ENCODE assay signal across 8 cellular contexts in the genomic region with DNA sequence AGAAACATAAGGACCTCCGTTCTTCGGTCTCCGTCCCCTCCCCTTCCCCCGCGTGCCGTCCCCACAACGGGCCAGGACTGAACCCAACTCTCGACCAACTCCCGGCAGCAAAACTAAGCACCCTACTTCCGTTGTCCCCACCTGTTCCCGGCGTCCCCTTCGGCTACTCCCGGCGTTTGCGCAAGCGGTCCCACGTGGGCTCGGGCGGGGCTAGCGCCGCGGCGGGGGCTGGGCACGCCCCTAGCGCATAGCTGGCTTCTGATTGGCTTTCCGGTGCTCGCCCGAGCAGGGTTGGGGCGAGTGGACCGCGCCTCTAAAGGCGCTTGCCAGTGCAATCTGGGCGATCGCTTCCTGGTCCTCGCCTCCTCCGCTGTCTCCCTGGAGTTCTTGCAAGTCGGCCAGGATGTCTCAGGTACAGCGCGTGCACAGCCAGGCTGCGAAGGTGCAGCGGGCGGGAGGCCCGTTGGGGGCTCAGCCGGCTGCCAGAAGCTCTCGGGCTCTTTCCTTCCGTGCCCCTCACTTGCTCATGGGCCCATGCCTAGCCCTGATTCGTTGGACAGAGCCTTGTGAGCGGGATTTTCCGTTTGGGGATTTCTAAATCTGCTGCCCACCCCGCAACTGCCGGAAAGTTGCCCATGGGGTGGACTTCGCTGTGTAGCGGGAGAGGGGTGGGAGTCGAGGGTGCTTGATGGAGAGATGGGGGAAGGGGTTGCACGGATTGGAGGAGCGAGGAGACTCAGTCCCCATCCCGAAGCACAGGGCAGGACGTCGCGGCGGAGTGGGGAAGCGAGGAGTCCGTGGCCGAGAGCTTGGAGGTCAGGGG. TPM values are rescaled to one million over a fixed set of nuclear protein-coding genes. Genes with fewer than 3 reads are reported as not detected.
DNase-seq lines count a peak whose midpoint lies in the region; ATAC-seq, FAIRE-seq and TF ChIP-seq lines count a peak whose summit lies in the region.

Gene C2orf76 (minus strand): TSS at position 186 of the 823 bp plus-strand sequence. CDS start 26,875 bp downstream, outside the sequence.
Gene DBI (plus strand): TSS at position 329 of the 823 bp plus-strand sequence. CDS start 75 bp downstream, at position 404.

- POLR2A ChIA-PET in A549 (lab: Yijun Ruan, JAX): interaction anchor here (0.5 to 1.6 kb wide), 6 partner anchors 10 to 24 kb away, joined by 3 to 6 read pairs (median 4); no protein-coding TSS in a partner anchor

- peak; percentile 91 to 96 for DNase-seq in A549 (ENCODE audit: low read depth in 1 of 2, low spot score in 1 of 2)
- DNase-seq in NCI-H2171 treated with DMSO at 0.1 percent for 48 hours (lab: John Stamatoyannopoulos, UW): peak; percentile 96
- DNase-seq in breast epithelium (ENCODE audit: low spot score in 2 of 2): peak; percentile 95 to 96

- ATAC-seq in A549 (peak; percentile 98 to 99), GM18867 (IDR thresholded peaks at IDR 0.05; ENCODE audit: unreplicated experiment) (peak; percentile 97), HG03103 (IDR thresholded peaks at IDR 0.05; ENCODE audit: low read depth, unreplicated experiment) (peak; percentile 93)

- TF ChIP-seq POLR2A in A549 (IDR thresholded peaks at IDR 0.05; ENCODE audit: low read length): peak; percentile 73
- peak; percentile 73 for TF ChIP-seq POLR2A in breast epithelium (IDR thresholded peaks at IDR 0.05)

- whole genome bisulfite sequencing in A549 (ENCODE audit: missing lambda C conversion rate): 5% methylated on average over 26 of the region's 65 CpGs

- peak within 1 kb of the TSS; percentile 100 for H3K4me2 ChIP-seq in A549

- TF ChIP-seq CTCF in A549 (IDR thresholded peaks at IDR 0.05) (no peak), VCaP (conservative IDR thresholded peaks at IDR 0.05) (no peak), breast epithelium (IDR thresholded peaks at IDR 0.05) (no peak)

- no peaks in the 10 kb centered on the region for H3K9me3 ChIP-seq in A549
- H3K9me3 ChIP-seq in breast epithelium: no peaks in the 10 kb centered on the region
- no peaks in the 10 kb centered on the region for H3K9me3 ChIP-seq in iPS-18c (ENCODE audit: control insufficient read depth, insufficient read depth, low read length)

- TF ChIP-seq EP300 in A549 (IDR thresholded peaks at IDR 0.05): no peak

- H3K27me3 ChIP-seq in breast epithelium: no peaks in the 10 kb centered on the region

- no peak for FAIRE-seq in A549 (lab: Jason Lieb, UNC)

- CTCF ChIA-PET in A549 (lab: Yijun Ruan, JAX): interaction anchor here (1.1 kb wide), 1 partner anchor 41 kb away, joined by 3 read pairs; no protein-coding TSS in a partner anchor

- peak within 1 kb of the TSS; percentile 90 to 95 for H3K27ac ChIP-seq in A549
- peak within 1 kb of the TSS; percentile 95 for H3K27ac ChIP-seq in VCaP
- peak within 1 kb of the TSS; percentile 95 for H3K27ac ChIP-seq in breast epithelium
- peak within 1 kb of the TSS; percentile 70 to 99 (median 90) for H3K27ac ChIP-seq in skin epidermis

- no peak for TF ChIP-seq RAD21 in A549 (conservative IDR thresholded peaks at IDR 0.05 in 1 of 2, IDR thresholded peaks at IDR 0.05 in 1 of 2)

- H3K4me1 ChIP-seq in A549: peaks cover 28% of the 10 kb centered on the region
- H3K4me1 ChIP-seq in breast epithelium: peaks cover 3% of the 10 kb centered on the region in 2 donors

- H3K36me3 ChIP-seq in breast epithelium: no peaks in the 10 kb centered on the region

- H3K4me3 ChIP-seq in A549 (peak within 1 kb of the TSS; percentile 71), breast epithelium (peak within 1 kb of the TSS; percentile 69 to 86 (median 77)), iPS-18c (ENCODE audit: insufficient read depth, low read depth, low read length) (peak within 1 kb of the TSS; percentile 88), skin epidermis (peak within 1 kb of the TSS; percentile 65 to 93 (median 75))

- intact Hi-C loops in breast epithelium (cut with DNase I; ENCODE audit: low total_unique reads): no loop called here

TF ChIP-seq in A549, 52 proteins besides CTCF, POLR2A, EP300 and RAD21 (continues in another document):
- 0 out of 2 replicates have a peak, but pooled peaks have one; percentile 50 for TF ChIP-seq HES2 (IDR thresholded peaks at IDR 0.05)
- TF ChIP-seq, protein P1, sequence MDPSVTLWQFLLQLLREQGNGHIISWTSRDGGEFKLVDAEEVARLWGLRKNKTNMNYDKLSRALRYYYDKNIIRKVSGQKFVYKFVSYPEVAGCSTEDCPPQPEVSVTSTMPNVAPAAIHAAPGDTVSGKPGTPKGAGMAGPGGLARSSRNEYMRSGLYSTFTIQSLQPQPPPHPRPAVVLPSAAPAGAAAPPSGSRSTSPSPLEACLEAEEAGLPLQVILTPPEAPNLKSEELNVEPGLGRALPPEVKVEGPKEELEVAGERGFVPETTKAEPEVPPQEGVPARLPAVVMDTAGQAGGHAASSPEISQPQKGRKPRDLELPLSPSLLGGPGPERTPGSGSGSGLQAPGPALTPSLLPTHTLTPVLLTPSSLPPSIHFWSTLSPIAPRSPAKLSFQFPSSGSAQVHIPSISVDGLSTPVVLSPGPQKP (IDR thresholded peaks at IDR 0.05; ENCODE audit: low read depth, low read length): no peak
- TF ChIP-seq HDAC2 (IDR thresholded peaks at IDR 0.05): no peak
- no peak for TF ChIP-seq POLR2AphosphoS2 (conservative IDR thresholded peaks at IDR 0.05; ENCODE audit: low read length)
- 0 out of 2 replicates have a peak, but pooled peaks have one; percentile 29 for TF ChIP-seq GATA3 (IDR thresholded peaks at IDR 0.05; ENCODE audit: borderline replicate concordance)
- no peak for TF ChIP-seq FOSB (CRISPR knock-in tag; IDR thresholded peaks at IDR 0.05)
- no peak for TF ChIP-seq CBX2 (IDR thresholded peaks at IDR 0.05; ENCODE audit: borderline replicate concordance, low read depth)
- TF ChIP-seq ESRRA (IDR thresholded peaks at IDR 0.05; ENCODE audit: borderline replicate concordance, low read length): no peak
- TF ChIP-seq KDM1A (IDR thresholded peaks at IDR 0.05; ENCODE audit: low read depth): no peak
- TF ChIP-seq, protein P2, sequence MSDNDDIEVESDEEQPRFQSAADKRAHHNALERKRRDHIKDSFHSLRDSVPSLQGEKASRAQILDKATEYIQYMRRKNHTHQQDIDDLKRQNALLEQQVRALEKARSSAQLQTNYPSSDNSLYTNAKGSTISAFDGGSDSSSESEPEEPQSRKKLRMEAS (IDR thresholded peaks at IDR 0.05): peak; percentile 96
- TF ChIP-seq, protein P3, sequence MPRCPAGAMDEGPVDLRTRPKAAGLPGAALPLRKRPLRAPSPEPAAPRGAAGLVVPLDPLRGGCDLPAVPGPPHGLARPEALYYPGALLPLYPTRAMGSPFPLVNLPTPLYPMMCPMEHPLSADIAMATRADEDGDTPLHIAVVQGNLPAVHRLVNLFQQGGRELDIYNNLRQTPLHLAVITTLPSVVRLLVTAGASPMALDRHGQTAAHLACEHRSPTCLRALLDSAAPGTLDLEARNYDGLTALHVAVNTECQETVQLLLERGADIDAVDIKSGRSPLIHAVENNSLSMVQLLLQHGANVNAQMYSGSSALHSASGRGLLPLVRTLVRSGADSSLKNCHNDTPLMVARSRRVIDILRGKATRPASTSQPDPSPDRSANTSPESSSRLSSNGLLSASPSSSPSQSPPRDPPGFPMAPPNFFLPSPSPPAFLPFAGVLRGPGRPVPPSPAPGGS (IDR thresholded peaks at IDR 0.05): peak; percentile 87
- peak; percentile 49 for TF ChIP-seq E2F6 (IDR thresholded peaks at IDR 0.05; ENCODE audit: borderline replicate concordance, low read depth)
- no peak for TF ChIP-seq JUNB (IDR thresholded peaks at IDR 0.05)
- peak; percentile 97 to 99 for TF ChIP-seq CEBPB (IDR thresholded peaks at IDR 0.05)
- peak; percentile 91 for TF ChIP-seq USF2 (IDR thresholded peaks at IDR 0.05)
- TF ChIP-seq HOXA7 (CRISPR knock-in tag; IDR thresholded peaks at IDR 0.05): no peak
- TF ChIP-seq FOSL2 (IDR thresholded peaks at IDR 0.05): no peak
- no peak for TF ChIP-seq FOSL2 (CRISPR knock-in tag; IDR thresholded peaks at IDR 0.05)
- TF ChIP-seq SREBF2 (IDR thresholded peaks at IDR 0.05): no peak

RNA-seq across cellular contexts. Expression of gene C2orf76, which starts in this region (rescaled TPM):
- polyA plus RNA-seq in A549 (2011; rRNA removed): 34.3 and 38.8 TPM in 2 replicates
- 6.7 and 7.4 TPM in 2 replicates for polyA plus RNA-seq in A549 (2012; cell fraction: cytosol; rRNA removed)
- 1.3 and 2.4 TPM in 2 replicates for polyA plus RNA-seq in A549 (2012; cell fraction: nucleus; rRNA removed)
- polyA plus RNA-seq in A549 (2017; fragmentation: RNase III; extraction: RNeasy Plus Mini Kit Qiagen cat#74134 plus additional on column Dnase treatment): 14.2 to 17.7 TPM (median 16.6 TPM) in 3 replicates
- polyA minus RNA-seq in A549 (2011; rRNA and poly(A)+ RNA removed): 3.0 and 4.7 TPM in 2 replicates
- 10 to 100 TPM; 12.5 to 17.0 (median 13.0) TPM for total RNA-seq in breast epithelium

RNA-seq across cellular contexts. Expression of gene DBI, which starts in this region (rescaled TPM):
- polyA plus RNA-seq in A549 (2011; rRNA removed) (260 and 339 TPM in 2 replicates), A549 (2017; fragmentation: RNase III; extraction: RNeasy Plus Mini Kit Qiagen cat#74134 plus additional on column Dnase treatment) (641 to 829 TPM (median 823 TPM) in 3 replicates)
- polyA plus RNA-seq in A549 (2012; cell fraction: cytosol; rRNA removed): 295 and 328 TPM in 2 replicates
- polyA plus RNA-seq in A549 (2012; cell fraction: nucleus; rRNA removed): 73.1 and 87.0 TPM in 2 replicates
- polyA minus RNA-seq in A549 (2011; rRNA and poly(A)+ RNA removed): 77.3 and 84.1 TPM in 2 replicates
- 100 to 1,000 TPM; 160 to 236 (median 202) TPM for total RNA-seq in breast epithelium

Comparison
In these comparisons a context has a peak if more than half of its experiments do, and no peak if none do; other contexts are left out.
1. Peak in every context shown above with its lines: DNase-seq, ATAC-seq, H3K4me3 ChIP-seq and H3K27ac ChIP-seq.